ENCODE assay signal across 8 cellular contexts in the genomic region with DNA sequence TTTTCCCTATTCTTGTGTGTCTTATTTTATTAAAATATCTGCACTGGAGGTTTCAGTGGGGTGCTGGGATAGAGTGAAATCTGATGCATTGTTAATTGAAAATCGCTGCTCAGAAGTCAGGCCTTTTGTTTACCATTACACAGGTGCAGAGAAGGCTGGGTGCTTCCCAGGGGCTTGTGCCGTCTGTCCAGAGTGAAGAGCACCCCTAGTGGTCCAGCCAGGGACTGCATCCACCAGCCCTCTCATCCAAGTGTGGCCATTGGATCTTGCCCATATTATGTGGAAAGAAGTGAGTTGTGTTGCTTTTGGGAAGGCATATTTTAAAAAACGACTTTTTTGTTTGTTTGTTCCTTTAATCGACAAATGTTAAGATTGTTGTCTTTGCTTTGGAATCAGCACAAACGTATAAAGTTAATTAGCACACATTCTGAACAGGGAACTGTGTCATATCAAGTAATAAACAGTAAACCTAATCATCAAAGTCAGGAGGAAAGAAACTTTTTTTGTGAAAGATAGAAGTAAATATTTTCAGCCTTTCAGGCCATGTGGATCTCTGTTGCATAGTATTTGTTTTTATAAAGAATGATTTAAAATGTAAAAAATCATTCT.
DNase-seq lines count a peak whose midpoint lies in the region; ATAC-seq and TF ChIP-seq lines count a peak whose summit lies in the region.

No MANE protein-coding gene starts in this region.

- H3K4me1 Mint-ChIP-seq in activated T-cell treated with anti-CD3 and anti-CD28 coated beads, Interleukin-2, amount 50 U/mL, for 72 hours (ENCODE audit: low read depth): no peaks in the 10 kb centered on the region

- no peaks in the 10 kb centered on the region for H3K27me3 ChIP-seq in stomach

- H3K27me3 Mint-ChIP-seq in activated T-cell treated with anti-CD3 and anti-CD28 coated beads, Interleukin-2, amount 50 U/mL, for 72 hours (ENCODE audit: low read depth): no peaks in the 10 kb centered on the region

- no peaks in the 10 kb centered on the region for H3K36me3 Mint-ChIP-seq in activated T-cell treated with anti-CD3 and anti-CD28 coated beads, Interleukin-2, amount 50 U/mL, for 72 hours (ENCODE audit: insufficient read depth in 2 of 2)

- no peak overlapping the region for H3K27ac ChIP-seq in C4-2B
- H3K27ac ChIP-seq in stomach: no peak overlapping the region

- no peak overlapping the region for H3K27ac Mint-ChIP-seq in activated T-cell treated with anti-CD3 and anti-CD28 coated beads, Interleukin-2, amount 50 U/mL, for 72 hours

- peak; percentile 44 to 76 (median 67) for DNase-seq in NCI-H1417 (lab: John Stamatoyannopoulos, UW)
- peak; percentile 32 to 44 for DNase-seq in activated T-cell treated with anti-CD3 and anti-CD28 coated beads, Interleukin-2, amount 50 U/mL, for 72 hours
- DNase-seq in iPS-NIHi7 (ENCODE audit: extremely low spot score): peak; percentile 79
- DNase-seq in stomach: peak; percentile 56
- no peak for DNase-seq in DMS79 (lab: John Stamatoyannopoulos, UW)

- H3K9me3 ChIP-seq in stomach: no peaks in the 10 kb centered on the region

- TF ChIP-seq EP300 in stomach (IDR thresholded peaks at IDR 0.05): no peak

- ATAC-seq in GM18502 (IDR thresholded peaks at IDR 0.05; ENCODE audit: poor library complexity, unreplicated experiment): peak; percentile 88
- peak; percentile 95 for ATAC-seq in HG02763 (IDR thresholded peaks at IDR 0.05; ENCODE audit: unreplicated experiment)
- ATAC-seq in activated T-cell treated with anti-CD3 and anti-CD28 coated beads, Interleukin-2, amount 50 U/mL, for 72 hours (replicated peaks in 1 of 2): peak in 1 of 2 donors; percentile 39

- H3K4me3 Mint-ChIP-seq in activated T-cell treated with anti-CD3 and anti-CD28 coated beads, Interleukin-2, amount 50 U/mL, for 72 hours: no peak overlapping the region

- H3K36me3 ChIP-seq in stomach: no peaks in the 10 kb centered on the region

- intact Hi-C loops in stomach (cut with DNase I; ENCODE audit: low total_unique reads): no loop called here

- H3K4me1 ChIP-seq in stomach: no peaks in the 10 kb centered on the region

- H3K9me3 Mint-ChIP-seq in activated T-cell treated with anti-CD3 and anti-CD28 coated beads, Interleukin-2, amount 50 U/mL, for 72 hours: peaks cover 0 to 2% of the 10 kb centered on the region in 2 donors

- TF ChIP-seq CTCF in C4-2B (conservative IDR thresholded peaks at IDR 0.05) (peak; percentile 99), stomach (IDR thresholded peaks at IDR 0.05) (peak in 5 of 7 experiments; percentile 13 to 61 (median 44))

- no peak for TF ChIP-seq POLR2A in stomach (IDR thresholded peaks at IDR 0.05)

- H3K4me3 ChIP-seq in stomach: no peak overlapping the region

- 29 to 34% (median 33%) methylated on average over 5 of the region's 5 CpGs for WGBS in stomach, 5 donors
